In the genomic region with DNA sequence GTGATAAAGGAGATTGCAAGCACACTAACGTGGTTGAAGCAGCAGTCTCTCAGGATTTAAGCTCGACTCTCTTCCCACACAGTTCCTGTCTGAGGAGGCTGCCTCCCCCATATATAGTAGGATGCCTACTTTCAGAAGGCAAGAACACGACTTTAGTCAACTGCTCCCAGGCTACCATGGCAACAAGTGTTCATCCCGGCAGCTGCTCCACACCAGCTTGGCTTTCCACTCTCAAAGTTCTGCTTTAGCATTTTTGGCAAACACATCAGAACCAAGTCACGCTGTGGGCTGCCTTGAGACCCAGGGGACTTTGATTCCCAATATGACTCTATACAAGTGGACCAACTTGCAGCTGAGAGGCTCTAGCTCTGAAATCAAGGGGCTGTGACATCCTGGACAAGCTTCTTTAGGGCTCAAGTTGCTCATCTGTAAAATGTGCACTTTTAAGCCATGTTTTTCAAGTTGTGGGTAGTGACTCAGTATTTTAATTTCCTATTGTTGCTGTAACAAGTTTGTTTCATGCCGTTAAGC, we compare ENCODE assay signal across 14 cellular contexts. TPM values are rescaled to one million over a fixed set of nuclear protein-coding genes. Genes with fewer than 3 reads are reported as not detected.
DNase-seq lines count a peak whose midpoint lies in the region; FAIRE-seq and TF ChIP-seq lines count a peak whose summit lies in the region.
"Had no signal": no experiment of that assay in that cellular context is flagged by ENCODE, and none has a peak within 500 bp of the region (broad histone marks: within the 10 kb centered on the region; RNA-seq: fewer than 3 reads in every experiment).

No MANE protein-coding gene starts in this region.

- H3K27me3 ChIP-seq in esophagus squamous epithelium: peaks cover 0 to 29% (median 0%) of the 10 kb centered on the region in 4 donors

- WGBS in esophagus squamous epithelium, 2 donors: 38 to 40% methylated on average over 4 to 5 of the region's 6 CpGs

- TF ChIP-seq CTCF in cardiac fibroblast (IDR thresholded peaks at IDR 0.05; ENCODE audit: low read depth, low read length) (no peak), esophagus squamous epithelium (IDR thresholded peaks at IDR 0.05) (no peak)

- peaks cover 0 to 5% (median 0%) of the 10 kb centered on the region in 3 donors for H3K9me3 ChIP-seq in esophagus squamous epithelium

- intact Hi-C loops in esophagus squamous epithelium (cut with DNase I): loop anchor here (10.0 kb wide), 1 partner anchor 80 kb away; the partner anchor contains the start of gene CRYM

- no peak overlapping the region for H3K27ac ChIP-seq in esophagus squamous epithelium

- peak; percentile 11 for FAIRE-seq in GM19239 (lab: Jason Lieb, UNC)

- no peak for TF ChIP-seq POLR2A in esophagus squamous epithelium (IDR thresholded peaks at IDR 0.05)

- H3K36me3 ChIP-seq in esophagus squamous epithelium: no peaks in the 10 kb centered on the region

- H3K4me1 ChIP-seq in esophagus squamous epithelium: no peaks in the 10 kb centered on the region

- H3K4me3 ChIP-seq in cardiac fibroblast (replicated peaks in 1 of 2; ENCODE audit: low read depth in 2 of 2, low read length in 2 of 2) (no peak overlapping the region), esophagus squamous epithelium (no peak overlapping the region)

- DNase-seq in Daoy (ENCODE audit: low read depth): peak; percentile 5
- DNase-seq in GM19239 (ENCODE audit: insufficient read length, low spot score): no peak
- peak; percentile 7 to 47 for DNase-seq in cardiac fibroblast (ENCODE audit: low read depth in 2 of 2)
- peak; percentile 14 for DNase-seq in non-pigmented ciliary epithelial cell (ENCODE audit: low read depth)
- no peak for DNase-seq in NCI-H69 (lab: John Stamatoyannopoulos, UW)
- DNase-seq in esophagus squamous epithelium (lab: John Stamatoyannopoulos, UW): no peak
- DNase-seq in H4 (ENCODE audit: low spot score): no peak
- DNase-seq: activated CD8-positive, alpha-beta memory T cell treated with anti-CD3 and anti-CD28 coated beads, Interleukin-2, amount 50 U/mL, for 4 hours; dermis blood vessel endothelial cell; NCI-H1930 had no signal

RNA-seq across cellular contexts. Expression of gene ZP2, which starts 16.5 kb away (rescaled TPM):
- total RNA-seq in Daoy (2014; rRNA removed; shearing (Covaris generic)): not detected in 2 replicates
- not detected for total RNA-seq in esophagus squamous epithelium
- total RNA-seq in H4 (2014; rRNA removed; shearing (Covaris generic)): not detected in 2 replicates
- total RNA-seq: dermis blood vessel endothelial cell, glomerular endothelial cell, left lobe of liver, temporal lobe had no signal

RNA-seq across cellular contexts. Expression of gene LDAF1, which starts 36.4 kb away (rescaled TPM):
- total RNA-seq in Daoy (2014; rRNA removed; shearing (Covaris generic)): 9.3 and 18.1 TPM in 2 replicates
- 100 to 1,000 TPM in 3 of 4 donors, 10 to 100 TPM in 1; 46.3 to 137 (median 111) TPM for total RNA-seq in esophagus squamous epithelium
- 14.8 and 18.0 TPM in 2 replicates for total RNA-seq in H4 (2014; rRNA removed; shearing (Covaris generic))

RNA-seq across cellular contexts. Expression of gene ANKS4B, which starts 38.7 kb away (rescaled TPM):
- not detected in 2 replicates for total RNA-seq in Daoy (2014; rRNA removed; shearing (Covaris generic))
- not detected for total RNA-seq in esophagus squamous epithelium
- not detected in 2 replicates for total RNA-seq in H4 (2014; rRNA removed; shearing (Covaris generic))
- total RNA-seq: dermis blood vessel endothelial cell, glomerular endothelial cell, skeletal muscle tissue, temporal lobe had no signal

RNA-seq across cellular contexts. Expression of gene DNAH3, which starts 44.2 kb away (rescaled TPM):
- 0.06 TPM in 1 of 2 replicates, not detected in the other for total RNA-seq in Daoy (2014; rRNA removed; shearing (Covaris generic))
- under 1 TPM in 2 of 4 donors, not detected in 2; 0.57 TPM for total RNA-seq in esophagus squamous epithelium
- total RNA-seq in H4 (2014; rRNA removed; shearing (Covaris generic)): 0.12 and 0.17 TPM in 2 replicates
- total RNA-seq: dermis blood vessel endothelial cell, glomerular endothelial cell, left lobe of liver had no signal

Comparison
In these comparisons a context has a peak if more than half of its experiments do, and no peak if none do; other contexts are left out.
1. DNase-seq: peak in Daoy (single experiment), cardiac fibroblast (2 of 2) and non-pigmented ciliary epithelial cell (single experiment); none in GM19239 (single experiment), NCI-H69 (single experiment), esophagus squamous epithelium (single experiment) and H4 (single experiment).